Comparison of ENCODE assay signal across 9 cellular contexts in the genomic region with DNA sequence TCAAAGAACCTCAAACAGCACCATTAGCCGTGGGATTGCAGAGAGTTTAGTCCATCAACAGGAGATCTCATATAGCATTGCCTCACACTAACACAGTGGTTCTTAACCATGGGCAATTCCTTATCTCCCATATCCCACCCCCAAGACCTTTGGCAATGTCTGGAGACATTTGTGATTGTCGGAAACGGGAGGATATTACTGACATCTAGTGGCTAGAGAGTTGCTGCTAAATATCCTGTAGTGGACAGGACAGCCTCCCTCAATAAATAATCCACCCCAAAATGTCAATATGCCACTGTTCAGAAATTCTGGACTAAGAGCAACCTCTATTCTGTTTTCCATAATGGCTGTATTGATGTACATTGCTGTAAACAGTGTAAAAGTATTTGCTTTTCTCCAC.
DNase-seq lines count a peak whose midpoint lies in the region; ATAC-seq, FAIRE-seq and TF ChIP-seq lines count a peak whose summit lies in the region.
"Had no signal": no experiment of that assay in that cellular context is flagged by ENCODE, and none has a peak within 500 bp of the region (broad histone marks: within the 10 kb centered on the region; RNA-seq: fewer than 3 reads in every experiment).

No MANE protein-coding gene starts in this region.

- POLR2A ChIA-PET in HEK293 (lab: Yijun Ruan, JAX) = no interaction called here
- POLR2A ChIA-PET in GM12878 (lab: Charles Lee) = no interaction called here
- POLR2A ChIA-PET in naive thymus-derived CD4-positive, alpha-beta T cell (lab: Charles Lee) = no interaction called here

- H3K27me3 Mint-ChIP-seq in naive thymus-derived CD4-positive, alpha-beta T cell = peaks cover 0 to 9% (median 3%) of the 10 kb centered on the region in 5 donors
- H3K27me3 Mint-ChIP-seq: activated B cell treated with CpG ODN at 0.5 μM for 24 hours had no signal

- H3K9me3 ChIP-seq in HEK293 (ENCODE audit: control insufficient read depth, insufficient read depth, low read depth, low read length) (no peaks in the 10 kb centered on the region), GM12878 (replicated peaks; ENCODE audit: control insufficient read depth, insufficient read depth, low read length) (no peaks in the 10 kb centered on the region)
- H3K9me3 ChIP-seq in naive thymus-derived CD4-positive, alpha-beta T cell (ENCODE audit: control insufficient read depth in 2 of 3, low read length in 3 of 3) = no peaks in the 10 kb centered on the region

- no peak for DNase-seq in GM12878 (ENCODE audit: low read depth, low spot score)
- DNase-seq in left colon = no peak
- DNase-seq in dedifferentiated amniotic fluid mesenchymal stem cell (ENCODE audit: extremely low spot score) = no peak
- DNase-seq in naive thymus-derived CD4-positive, alpha-beta T cell = no peak
- DNase-seq in activated effector memory CD4-positive, alpha-beta T cell treated with anti-CD3 and anti-CD28 coated beads, Interleukin-2, amount 50 U/mL, for 16 hours = no peak
- DNase-seq: activated B cell treated with CpG ODN at 0.5 μM for 24 hours had no signal

- ATAC-seq in GM12878 = peak; percentile 42; the same call in 1 of the 3 replicates
- peak; percentile 64 for ATAC-seq in left colon
- ATAC-seq in HG03520 (IDR thresholded peaks at IDR 0.05; ENCODE audit: unreplicated experiment) = no peak
- no peak for ATAC-seq in naive thymus-derived CD4-positive, alpha-beta T cell

- TF ChIP-seq EP300 in GM12878 (IDR thresholded peaks at IDR 0.05; ENCODE audit: borderline replicate concordance in 1 of 2, control insufficient read depth in 1 of 2, low read depth in 2 of 2, low read length in 2 of 2) = no peak

- SMC1A ChIA-PET in GM12878 (lab: Charles Lee; ENCODE audit: uncharacterized antibody, unreplicated experiment) = no interaction called here

- H3K9ac ChIP-seq in GM12878 (ENCODE audit: control insufficient read depth, insufficient read depth, low read length) = no peak overlapping the region

- no peak overlapping the region for H3K4me3 Mint-ChIP-seq in naive thymus-derived CD4-positive, alpha-beta T cell
- H3K4me3 Mint-ChIP-seq: activated B cell treated with CpG ODN at 0.5 μM for 24 hours had no signal

- peak; percentile 57 for TF ChIP-seq CTCF in 22Rv1 (IDR thresholded peaks at IDR 0.05)
- peak; percentile 28; the same call in 1 of the 2 replicates for TF ChIP-seq CTCF in HEK293 (tag by site-specific recombination; IDR thresholded peaks at IDR 0.05)
- peak; percentile 16 to 26 (median 25); a peak in 2 of 6 replicates for TF ChIP-seq CTCF in GM12878 (IDR thresholded peaks at IDR 0.05 in 2 of 3, conservative IDR thresholded peaks at IDR 0.05 in 1 of 3; ENCODE audit: control insufficient read depth in 2 of 3, extremely low read depth in 1 of 3, insufficient read depth in 1 of 3, low read depth in 3 of 3, low read length in 3 of 3)

- no peak overlapping the region for H2AFZ ChIP-seq in GM12878 (ENCODE audit: control insufficient read depth, low read depth, low read length)

- TF ChIP-seq POLR2A in GM12878 (IDR thresholded peaks at IDR 0.05; ENCODE audit: low read depth, low read length) = no peak

- peak; percentile 38 for FAIRE-seq in GM12878 (lab: Jason Lieb, UNC)

- H3K4me1 ChIP-seq in HEK293 (ENCODE audit: control insufficient read depth, insufficient read depth, low read length) (no peaks in the 10 kb centered on the region), GM12878 (ENCODE audit: control insufficient read depth, insufficient read depth, low read length) (no peaks in the 10 kb centered on the region)
- H3K4me1 ChIP-seq in naive thymus-derived CD4-positive, alpha-beta T cell (ENCODE audit: control insufficient read depth in 2 of 2, insufficient read depth in 2 of 2, low read length in 2 of 2) = no peaks in the 10 kb centered on the region

- H3K27ac ChIP-seq in 22Rv1 (no peak overlapping the region), HEK293 (ENCODE audit: extremely low read depth, low read depth, low read length) (no peak overlapping the region), GM12878 (ENCODE audit: control insufficient read depth, insufficient read depth) (no peak overlapping the region)
- no peak overlapping the region for H3K27ac ChIP-seq in naive thymus-derived CD4-positive, alpha-beta T cell (ENCODE audit: low read depth, low read length)

- CTCF ChIA-PET in HEK293 (lab: Yijun Ruan, JAX) (interaction anchor here (0.6 to 1.9 kb wide), 6 partner anchors 52 to 466 kb away, joined by 3 to 18 read pairs (median 4); no protein-coding TSS in a partner anchor), GM12878 (lab: Yijun Ruan, JAX) (no interaction called here)
- CTCF ChIA-PET in naive thymus-derived CD4-positive, alpha-beta T cell (lab: Charles Lee) = interaction anchor here (0.6 kb wide), 1 partner anchor 149 kb away, joined by 4 read pairs; no protein-coding TSS in a partner anchor

- in situ Hi-C loops in GM12878 (cut with MboI) = no loop called here

- no peaks in the 10 kb centered on the region for H3K79me2 ChIP-seq in GM12878 (ENCODE audit: control insufficient read depth, insufficient read depth, low read length)

- no peaks in the 10 kb centered on the region for H3K4me1 Mint-ChIP-seq in naive thymus-derived CD4-positive, alpha-beta T cell

- RAD21 ChIA-PET in GM12878 (lab: Charles Lee; ENCODE audit: unreplicated experiment) = no interaction called here

- H4K20me1 ChIP-seq in GM12878 (ENCODE audit: control insufficient read depth, insufficient read depth) = no peaks in the 10 kb centered on the region

- BruUV-seq in GM12878 (replicated peaks; lab: Mats Ljungman, UMichigan) = no TSS peak

- WGBS in GM12878 (ENCODE audit: insufficient coverage, insufficient replicate concordance, low lambda C conversion rate, missing lambda C conversion rate) = 16% methylated on average over 3 of the region's 3 CpGs

- peaks cover 0 to 7% (median 0%) of the 10 kb centered on the region in 11 donors for H3K9me3 Mint-ChIP-seq in naive thymus-derived CD4-positive, alpha-beta T cell
- H3K9me3 Mint-ChIP-seq: activated B cell treated with CpG ODN at 0.5 μM for 24 hours had no signal

- H3K36me3 Mint-ChIP-seq in naive thymus-derived CD4-positive, alpha-beta T cell = no peaks in the 10 kb centered on the region

- peak; percentile 52 for TF ChIP-seq RAD21 in GM12878 (IDR thresholded peaks at IDR 0.05; ENCODE audit: insufficient read depth, low read depth, low read length)

- intact Hi-C loops in GM12878 (cut with micrococcal nuclease; ENCODE audit: unreplicated experiment) (loop anchor here (5.0 kb wide), 1 partner anchor 244 kb away; no protein-coding TSS in a partner anchor), left colon (cut with DNase I, micrococcal nuclease) (loop anchor here in 1 of 2 donors (5.0 kb wide), 1 partner anchor 244 kb away; no protein-coding TSS in a partner anchor)
- intact Hi-C loops in naive thymus-derived CD4-positive, alpha-beta T cell (cut with micrococcal nuclease) = no loop called here

- no peak overlapping the region for H3K27ac Mint-ChIP-seq in naive thymus-derived CD4-positive, alpha-beta T cell
- H3K27ac Mint-ChIP-seq: activated B cell treated with CpG ODN at 0.5 μM for 24 hours had no signal

- no peaks in the 10 kb centered on the region for H3K27me3 ChIP-seq in GM12878 (replicated peaks in 1 of 2; ENCODE audit: control insufficient read depth in 2 of 2, insufficient read depth in 2 of 2, low read length in 1 of 2)
- no peaks in the 10 kb centered on the region for H3K27me3 ChIP-seq in naive thymus-derived CD4-positive, alpha-beta T cell (ENCODE audit: control insufficient read depth in 2 of 2, insufficient read depth in 2 of 2, low read length in 2 of 2)

- no peak overlapping the region for H3K4me2 ChIP-seq in GM12878 (ENCODE audit: control insufficient read depth, insufficient read depth)

- no peak overlapping the region for H3K4me3 ChIP-seq in HEK293 (ENCODE audit: low read depth, low read length)
- H3K4me3 ChIP-seq in GM12878 = no peak overlapping the region
- H3K4me3 ChIP-seq in naive thymus-derived CD4-positive, alpha-beta T cell (ENCODE audit: low read length) = no peak overlapping the region

- no peaks in the 10 kb centered on the region for H3K36me3 ChIP-seq in HEK293 (ENCODE audit: control insufficient read depth in 2 of 2, insufficient read depth in 1 of 2, low read length in 2 of 2)
- no peaks in the 10 kb centered on the region for H3K36me3 ChIP-seq in GM12878 (ENCODE audit: control insufficient read depth in 2 of 2, insufficient read depth in 2 of 2, low read length in 1 of 2)
- no peaks in the 10 kb centered on the region for H3K36me3 ChIP-seq in naive thymus-derived CD4-positive, alpha-beta T cell (ENCODE audit: control insufficient read depth in 2 of 3, insufficient read depth in 3 of 3, low read length in 3 of 3)

TF ChIP-seq in HEK293, 187 proteins besides CTCF, POLR2A, EP300 and RAD21:
- peak; percentile 63 for TF ChIP-seq ZNF654 (tag by site-specific recombination; IDR thresholded peaks at IDR 0.05; ENCODE audit: low read depth)
- TF ChIP-seq ZNF146 (tag by site-specific recombination; IDR thresholded peaks at IDR 0.05) = no peak
TF ChIP-seq in HEK293: peak in this region for 1.

TF ChIP-seq in GM12878, 131 proteins besides CTCF, POLR2A, EP300 and RAD21 (continues in another document):
- TF ChIP-seq SMC3 (IDR thresholded peaks at IDR 0.05; ENCODE audit: borderline replicate concordance, low read length) (peak; percentile 15; the same call in 1 of the 2 replicates), FOS (IDR thresholded peaks at IDR 0.05; ENCODE audit: borderline replicate concordance, extremely low read depth, insufficient read length) (no peak), NFXL1 (IDR thresholded peaks at IDR 0.05; ENCODE audit: borderline replicate concordance) (no peak)
- TF ChIP-seq, protein P1, sequence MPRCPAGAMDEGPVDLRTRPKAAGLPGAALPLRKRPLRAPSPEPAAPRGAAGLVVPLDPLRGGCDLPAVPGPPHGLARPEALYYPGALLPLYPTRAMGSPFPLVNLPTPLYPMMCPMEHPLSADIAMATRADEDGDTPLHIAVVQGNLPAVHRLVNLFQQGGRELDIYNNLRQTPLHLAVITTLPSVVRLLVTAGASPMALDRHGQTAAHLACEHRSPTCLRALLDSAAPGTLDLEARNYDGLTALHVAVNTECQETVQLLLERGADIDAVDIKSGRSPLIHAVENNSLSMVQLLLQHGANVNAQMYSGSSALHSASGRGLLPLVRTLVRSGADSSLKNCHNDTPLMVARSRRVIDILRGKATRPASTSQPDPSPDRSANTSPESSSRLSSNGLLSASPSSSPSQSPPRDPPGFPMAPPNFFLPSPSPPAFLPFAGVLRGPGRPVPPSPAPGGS (IDR thresholded peaks at IDR 0.05; ENCODE audit: borderline replicate concordance, insufficient read depth, low read depth, low read length, poor library complexity, severe bottlenecking) = no peak

Comparison
In these comparisons a context has a peak if more than half of its experiments do, and no peak if none do; other contexts are left out.
1. ATAC-seq: peak in GM12878 (single experiment) and left colon (single experiment); none in HG03520 (single experiment) and naive thymus-derived CD4-positive, alpha-beta T cell (single experiment).
2. Peak in every context shown above with its lines, with median percentiles within 50 percentile points of each other: CTCF ChIP-seq.